In genomic region chr21:32412998-32413504, GRCh38 we compare ENCODE assay signal across 8 cellular contexts. TPM values are rescaled to one million over a fixed set of nuclear protein-coding genes. Genes with fewer than 3 reads are reported as not detected.
DNase-seq lines count a peak whose midpoint lies in the region; TF ChIP-seq lines count a peak whose summit lies in the region.

No MANE protein-coding gene starts in this region.

- peak overlapping the region; percentile 64 to 95 (median 89) for H3K27ac Mint-ChIP-seq in immature natural killer cell

- peak overlapping the region; percentile 92 to 97 (median 94) for H3K4me3 Mint-ChIP-seq in immature natural killer cell

- H3K27me3 ChIP-seq in ascending aorta (no peaks in the 10 kb centered on the region), smooth muscle cell (ENCODE audit: low read depth) (peaks cover 51% of the 10 kb centered on the region)

- peaks cover 51 to 80% of the 10 kb centered on the region in 2 donors for H3K4me1 Mint-ChIP-seq in immature natural killer cell

- H3K36me3 Mint-ChIP-seq in immature natural killer cell = peaks cover 0 to 10% (median 7%) of the 10 kb centered on the region in 3 donors

- H3K4me3 ChIP-seq in ascending aorta (peak overlapping the region; percentile 81 to 87), smooth muscle cell (peak overlapping the region; percentile 57)

- H3K36me3 ChIP-seq in ascending aorta (peaks cover 2 to 7% of the 10 kb centered on the region in 2 donors), smooth muscle cell (ENCODE audit: low read depth) (no peaks in the 10 kb centered on the region)

- TF ChIP-seq CTCF in ascending aorta (IDR thresholded peaks at IDR 0.05) (no peak), smooth muscle cell (IDR thresholded peaks at IDR 0.05; ENCODE audit: borderline replicate concordance, insufficient read depth, poor library complexity, severe bottlenecking) (no peak)

- WGBS in smooth muscle cell (ENCODE audit: low lambda C conversion rate) = 12% methylated on average over 33 of the region's 33 CpGs

- no peak overlapping the region for H3K9ac ChIP-seq in smooth muscle cell (ENCODE audit: low read depth)

- H3K4me2 ChIP-seq in smooth muscle cell = peak overlapping the region; percentile 86

- H3K9me3 ChIP-seq in ascending aorta (no peaks in the 10 kb centered on the region), smooth muscle cell (replicated peaks; ENCODE audit: low read depth) (no peaks in the 10 kb centered on the region)

- no peaks in the 10 kb centered on the region for H3K9me3 Mint-ChIP-seq in immature natural killer cell

- peak overlapping the region; percentile 89 for H2AFZ ChIP-seq in smooth muscle cell (ENCODE audit: low read depth)

- peak; percentile 13 for DNase-seq in stimulated activated CD4-positive, alpha-beta T cell treated with anti-CD3 and anti-CD28 coated beads, Interleukin-4, amount 100 ng/mL, for 24 hours
- DNase-seq in stimulated activated CD4-positive, alpha-beta T cell treated with anti-CD3 and anti-CD28 coated beads, Interleukin-4, amount 100 ng/mL, for 1 hour = no peak
- peak in 1 of 2 donors; percentile 83 for DNase-seq in ascending aorta (ENCODE audit: low spot score in 2 of 2)
- peak in 2 of 3 donors; percentile 23 to 45 for DNase-seq in immature natural killer cell
- no peak for DNase-seq in smooth muscle cell (lab: John Stamatoyannopoulos, UW; ENCODE audit: unreplicated experiment)
- DNase-seq in NOMO-1 treated with DMSO at 0.1 percent for 48 hours (lab: John Stamatoyannopoulos, UW; ENCODE audit: unreplicated experiment) = no peak
- DNase-seq in iPS-NIHi7 (ENCODE audit: extremely low spot score) = no peak
- no peak for DNase-seq in AG08396 (ENCODE audit: low spot score)

- intact Hi-C loops in ascending aorta (cut with DNase I) = loop anchor here (2.0 to 5.0 kb wide), 4 partner anchors 44 to 156 kb away; no protein-coding TSS in a partner anchor

- peaks cover 7% of the 10 kb centered on the region for H3F3A ChIP-seq in smooth muscle cell (ENCODE audit: low read depth)

- H3K79me2 ChIP-seq in smooth muscle cell (ENCODE audit: low read depth) = no peaks in the 10 kb centered on the region

- no peaks in the 10 kb centered on the region for H4K20me1 ChIP-seq in smooth muscle cell (ENCODE audit: low read depth)

- H3K27me3 Mint-ChIP-seq in immature natural killer cell (ENCODE audit: low read depth in 3 of 3) = peaks cover 3 to 20% (median 11%) of the 10 kb centered on the region in 3 donors

- H3K27ac ChIP-seq in ascending aorta = peak overlapping the region; percentile 99 to 100
- H3K27ac ChIP-seq in smooth muscle cell (ENCODE audit: low read depth) = no peak overlapping the region

- H3K4me1 ChIP-seq in ascending aorta (peaks cover 0 to 31% of the 10 kb centered on the region in 2 donors), smooth muscle cell (ENCODE audit: low read depth) (peaks cover 23% of the 10 kb centered on the region)

RNA-seq across cellular contexts. Expression of gene EVA1C, which starts 0.5 kb away (rescaled TPM):
- total RNA-seq in ascending aorta = 147 TPM
- 10 to 100 TPM in 2 of 3 donors, 1 to 10 TPM in 1; 9.0 to 33.8 (median 20.0) TPM for polyA plus RNA-seq in immature natural killer cell
- total RNA-seq in smooth muscle cell = 3.7 and 4.1 TPM in 2 replicates
- 1.7 and 1.9 TPM in 2 replicates for polyA plus RNA-seq in smooth muscle cell

RNA-seq across cellular contexts. Expression of gene URB1, which starts 20.2 kb away (rescaled TPM):
- total RNA-seq in ascending aorta (35.4 TPM), smooth muscle cell (5.8 and 6.2 TPM in 2 replicates)
- polyA plus RNA-seq in immature natural killer cell (1 to 10 TPM; 1.1 to 2.3 (median 1.3) TPM), smooth muscle cell (2.8 and 3.0 TPM in 2 replicates)

Comparison
In these comparisons a context has a peak if more than half of its experiments do, and no peak if none do; other contexts are left out.
1. DNase-seq: peak in stimulated activated CD4-positive, alpha-beta T cell treated with anti-CD3 and anti-CD28 coated beads, Interleukin-4, amount 100 ng/mL, for 24 hours (single experiment) and immature natural killer cell (2 of 3); none in stimulated activated CD4-positive, alpha-beta T cell treated with anti-CD3 and anti-CD28 coated beads, Interleukin-4, amount 100 ng/mL, for 1 hour (single experiment), smooth muscle cell (single experiment), NOMO-1 treated with DMSO at 0.1 percent for 48 hours (single experiment), iPS-NIHi7 (single experiment) and AG08396 (single experiment).
2. RNA of gene EVA1C, which starts 0.5 kb away (total RNA-seq): 147 TPM in ascending aorta (single experiment); 3.7 to 4.1 TPM in smooth muscle cell; every median in the first group is over 10 times any median in the second.